Comparison of ENCODE assay signal across 39 cellular contexts in the genomic region with DNA sequence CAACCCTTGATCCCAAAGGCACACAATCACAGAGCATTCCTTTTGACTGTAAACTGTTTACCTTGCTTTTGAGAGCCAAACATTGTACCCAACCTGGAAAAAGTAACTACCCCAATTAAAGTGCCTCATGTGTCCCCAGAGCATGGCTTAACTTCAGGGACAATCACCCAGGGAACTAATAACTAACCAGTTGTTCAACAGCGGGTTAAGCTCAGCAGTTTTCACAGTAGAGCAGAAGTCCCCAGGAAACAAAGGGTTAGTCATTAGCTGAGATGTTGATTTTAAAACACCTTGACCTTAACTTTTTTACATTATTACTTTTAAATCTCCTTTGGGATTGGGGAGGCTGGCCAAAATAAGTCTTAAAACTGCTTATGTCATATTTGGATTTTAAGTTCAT.
"Had no signal": no experiment of that assay in that cellular context is flagged by ENCODE, and none has a peak within 500 bp of the region (broad histone marks: within the 10 kb centered on the region; RNA-seq: fewer than 3 reads in every experiment).

No MANE protein-coding gene starts in this region.

- H3K9me3 ChIP-seq: adrenal gland, ascending aorta, body of pancreas, breast epithelium had no signal

- H3K4me1 Mint-ChIP-seq: activated naive CD4-positive, alpha-beta T cell treated with anti-CD3 and anti-CD28 coated beads, Interleukin-2, amount 10 ng/mL, durations not matched to agents 7 days and 5 days; activated naive CD4-positive, alpha-beta T cell treated with anti-CD3 and anti-CD28 coated beads, Interleukin-2, amount 50 U/mL, for 24 hours; activated naive CD8-positive, alpha-beta T cell treated with anti-CD3 and anti-CD28 coated beads for 36 hours; activated naive CD8-positive, alpha-beta T cell treated with anti-CD3 and anti-CD28 coated beads, Interleukin-2, amount 50 U/mL, for 24 hours; central memory CD8-positive, alpha-beta T cell had no signal

- H3K27me3 ChIP-seq: adrenal gland, ascending aorta, body of pancreas, brain microvascular endothelial cell, breast epithelium, cardiac muscle cell had no signal

- H3K27ac ChIP-seq: adrenal gland, ascending aorta, body of pancreas, brain microvascular endothelial cell, breast epithelium, cardiac muscle cell had no signal

- H3K36me3 ChIP-seq: adrenal gland, ascending aorta, brain microvascular endothelial cell, breast epithelium, cardiac muscle cell had no signal

- H3K36me3 Mint-ChIP-seq: activated naive CD4-positive, alpha-beta T cell treated with anti-CD3 and anti-CD28 coated beads, Interleukin-2, amount 50 U/mL, for 72 hours; brain had no signal

- FAIRE-seq: astrocyte had no signal

- H3K4me3 ChIP-seq: adrenal gland, ascending aorta, body of pancreas, breast epithelium, cardiac muscle cell had no signal

- H3K4me3 Mint-ChIP-seq: activated naive CD4-positive, alpha-beta T cell treated with anti-CD3 and anti-CD28 coated beads for 36 hours; activated naive CD4-positive, alpha-beta T cell treated with anti-CD3 and anti-CD28 coated beads, Interleukin-2, amount 10 ng/mL, durations not matched to agents 7 days and 5 days; activated naive CD4-positive, alpha-beta T cell treated with anti-CD3 and anti-CD28 coated beads, Interleukin-2, amount 50 U/mL, for 24 hours; activated naive CD8-positive, alpha-beta T cell; activated naive CD8-positive, alpha-beta T cell treated with anti-CD3 and anti-CD28 coated beads for 36 hours; activated naive CD8-positive, alpha-beta T cell treated with anti-CD3 and anti-CD28 coated beads, Interleukin-2, amount 10 ng/mL, durations not matched to agents 7 days and 5 days; activated naive CD8-positive, alpha-beta T cell treated with anti-CD3 and anti-CD28 coated beads, Interleukin-2, amount 50 U/mL, for 24 hours; activated T-cell treated with anti-CD3 and anti-CD28 coated beads, Interleukin-2, amount 50 U/mL, for 24 hours; activated T-cell treated with anti-CD3 and anti-CD28 coated beads, Interleukin-2, amount 50 U/mL, for 4 hours; activated T-cell treated with anti-CD3 and anti-CD28 coated beads, Interleukin-2, amount 50 U/mL, for 72 hours; activated T-helper 1 cell treated with anti-CD3 and anti-CD28 coated beads, Interleukin-12 subunit alpha, Interleukin-12 subunit beta, Interleukin-2, Interleukin-4 antibody, amounts not matched to agents 30 ng/mL and 10 ng/mL and 1 ng/mL, durations not matched to agents 14 hours and 24 hours and 36 hours; activated T-helper 17 cell treated with anti-CD3 and anti-CD28 coated beads, Interleukin-2, amount 50 U/mL, for 72 hours; brain; central memory CD8-positive, alpha-beta T cell had no signal

- DNase-seq: activated effector memory CD4-positive, alpha-beta T cell treated with anti-CD3 and anti-CD28 coated beads, Interleukin-2, amount 50 U/mL, for 16 hours; activated effector memory CD4-positive, alpha-beta T cell treated with Interleukin-2 at 50 U/mL for 16 hours; activated gamma-delta T cell; activated gamma-delta T cell treated with Interleukin-2 at 50 U/mL for 16 hours; activated naive CD4-positive, alpha-beta T cell; activated naive CD4-positive, alpha-beta T cell treated with anti-CD3 and anti-CD28 coated beads for 36 hours; activated naive CD4-positive, alpha-beta T cell treated with anti-CD3 and anti-CD28 coated beads, Interleukin-2, amount 10 ng/mL, durations not matched to agents 7 days and 5 days; activated naive CD4-positive, alpha-beta T cell treated with anti-CD3 and anti-CD28 coated beads, Interleukin-2, amount 50 U/mL, for 16 hours; activated naive CD4-positive, alpha-beta T cell treated with Interleukin-2 at 50 U/mL for 16 hours; activated naive CD8-positive, alpha-beta T cell treated with anti-CD3 and anti-CD28 coated beads for 36 hours; activated naive CD8-positive, alpha-beta T cell treated with anti-CD3 and anti-CD28 coated beads, Interleukin-2, amount 10 ng/mL, durations not matched to agents 7 days and 5 days; activated naive CD8-positive, alpha-beta T cell treated with anti-CD3 and anti-CD28 coated beads, Interleukin-2, amount 50 U/mL, for 24 hours; activated T-cell treated with anti-CD3 and anti-CD28 coated beads, Interleukin-2, amount 50 U/mL, for 1 hour; activated T-cell treated with anti-CD3 and anti-CD28 coated beads, Interleukin-2, amount 50 U/mL, for 24 hours; activated T-cell treated with anti-CD3 and anti-CD28 coated beads, Interleukin-2, amount 50 U/mL, for 4 hours; activated T-cell treated with anti-CD3 and anti-CD28 coated beads, Interleukin-2, amount 50 U/mL, for 48 hours; activated T-cell treated with anti-CD3 and anti-CD28 coated beads, Interleukin-2, amount 50 U/mL, for 72 hours; adrenal gland; amniotic stem cell; amygdala; anterior cingulate cortex; aorta; body of pancreas; brain microvascular endothelial cell; caudate nucleus; central memory CD4-positive, alpha-beta T cell; cerebellar nuclear complex had no signal

- H3K27me3 Mint-ChIP-seq: activated naive CD8-positive, alpha-beta T cell; activated naive CD8-positive, alpha-beta T cell treated with anti-CD3 and anti-CD28 coated beads, Interleukin-2, amount 10 ng/mL, durations not matched to agents 7 days and 5 days; activated naive CD8-positive, alpha-beta T cell treated with anti-CD3 and anti-CD28 coated beads, Interleukin-2, amount 50 U/mL, for 24 hours; activated T-helper 17 cell treated with anti-CD3 and anti-CD28 coated beads, Interleukin-2, amount 50 U/mL, for 72 hours; brain; central memory CD8-positive, alpha-beta T cell had no signal

- H3K9me3 Mint-ChIP-seq: activated naive CD4-positive, alpha-beta T cell treated with anti-CD3 and anti-CD28 coated beads for 36 hours; activated naive CD4-positive, alpha-beta T cell treated with anti-CD3 and anti-CD28 coated beads, Interleukin-2, amount 10 ng/mL, durations not matched to agents 7 days and 5 days; activated naive CD4-positive, alpha-beta T cell treated with anti-CD3 and anti-CD28 coated beads, Interleukin-2, amount 50 U/mL, for 24 hours; activated naive CD4-positive, alpha-beta T cell treated with anti-CD3 and anti-CD28 coated beads, Interleukin-2, amount 50 U/mL, for 72 hours; activated naive CD8-positive, alpha-beta T cell treated with anti-CD3 and anti-CD28 coated beads for 36 hours; activated naive CD8-positive, alpha-beta T cell treated with anti-CD3 and anti-CD28 coated beads, Interleukin-2, amount 10 ng/mL, durations not matched to agents 7 days and 5 days; activated naive CD8-positive, alpha-beta T cell treated with anti-CD3 and anti-CD28 coated beads, Interleukin-2, amount 50 U/mL, for 24 hours; activated T-cell treated with anti-CD3 and anti-CD28 coated beads, Interleukin-2, amount 50 U/mL, for 24 hours; activated T-cell treated with anti-CD3 and anti-CD28 coated beads, Interleukin-2, amount 50 U/mL, for 4 hours; activated T-cell treated with anti-CD3 and anti-CD28 coated beads, Interleukin-2, amount 50 U/mL, for 72 hours; activated T-helper 1 cell treated with anti-CD3 and anti-CD28 coated beads, Interleukin-12 subunit alpha, Interleukin-12 subunit beta, Interleukin-2, Interleukin-4 antibody, amounts not matched to agents 30 ng/mL and 10 ng/mL and 1 ng/mL, durations not matched to agents 14 hours and 24 hours and 36 hours; activated T-helper 17 cell treated with anti-CD3 and anti-CD28 coated beads, Interleukin-2, amount 50 U/mL, for 72 hours; activated T-helper 2 cell treated with anti-CD3 and anti-CD28 coated beads, Interferon-gamma antibody, Interleukin-2, Interleukin-4, amounts not matched to agents 10 μg/mL and 5 μg/mL and 100 μg/mL, durations not matched to agents 14 hours and 24 hours and 36 hours; central memory CD8-positive, alpha-beta T cell had no signal

- H3K27ac Mint-ChIP-seq: activated naive CD4-positive, alpha-beta T cell treated with anti-CD3 and anti-CD28 coated beads for 36 hours; activated naive CD4-positive, alpha-beta T cell treated with anti-CD3 and anti-CD28 coated beads, Interleukin-2, amount 10 ng/mL, durations not matched to agents 7 days and 5 days; activated naive CD4-positive, alpha-beta T cell treated with anti-CD3 and anti-CD28 coated beads, Interleukin-2, amount 50 U/mL, for 24 hours; activated naive CD4-positive, alpha-beta T cell treated with anti-CD3 and anti-CD28 coated beads, Interleukin-2, amount 50 U/mL, for 72 hours; activated naive CD8-positive, alpha-beta T cell; activated naive CD8-positive, alpha-beta T cell treated with anti-CD3 and anti-CD28 coated beads for 36 hours; activated naive CD8-positive, alpha-beta T cell treated with anti-CD3 and anti-CD28 coated beads, Interleukin-2, amount 10 ng/mL, durations not matched to agents 7 days and 5 days; activated naive CD8-positive, alpha-beta T cell treated with anti-CD3 and anti-CD28 coated beads, Interleukin-2, amount 50 U/mL, for 24 hours; activated T-cell treated with anti-CD3 and anti-CD28 coated beads, Interleukin-2, amount 50 U/mL, for 24 hours; activated T-cell treated with anti-CD3 and anti-CD28 coated beads, Interleukin-2, amount 50 U/mL, for 72 hours; activated T-helper 1 cell treated with anti-CD3 and anti-CD28 coated beads, Interleukin-12 subunit alpha, Interleukin-12 subunit beta, Interleukin-2, Interleukin-4 antibody, amounts not matched to agents 30 ng/mL and 10 ng/mL and 1 ng/mL, durations not matched to agents 14 hours and 24 hours and 36 hours; activated T-helper 17 cell treated with anti-CD3 and anti-CD28 coated beads, Interleukin-2, amount 50 U/mL, for 72 hours; activated T-helper 2 cell treated with anti-CD3 and anti-CD28 coated beads, Interferon-gamma antibody, Interleukin-2, Interleukin-4, amounts not matched to agents 10 μg/mL and 5 μg/mL and 100 μg/mL, durations not matched to agents 14 hours and 24 hours and 36 hours; brain had no signal

- ATAC-seq: activated naive CD4-positive, alpha-beta T cell treated with anti-CD3 and anti-CD28 coated beads, Interleukin-2, amount 50 U/mL, for 72 hours; activated naive CD8-positive, alpha-beta T cell treated with anti-CD3 and anti-CD28 coated beads, Interleukin-2, amount 50 U/mL, for 24 hours; activated T-cell treated with anti-CD3 and anti-CD28 coated beads, Interleukin-2, amount 50 U/mL, for 4 hours; activated T-cell treated with anti-CD3 and anti-CD28 coated beads, Interleukin-2, amount 50 U/mL, for 72 hours; activated T-helper 17 cell treated with anti-CD3 and anti-CD28 coated beads, Interleukin-2, amount 50 U/mL, for 72 hours; body of pancreas had no signal

- H3K4me1 ChIP-seq: adrenal gland, ascending aorta, body of pancreas, breast epithelium had no signal
